Comparison of ENCODE assay signal across 8 cellular contexts in the genomic region with DNA sequence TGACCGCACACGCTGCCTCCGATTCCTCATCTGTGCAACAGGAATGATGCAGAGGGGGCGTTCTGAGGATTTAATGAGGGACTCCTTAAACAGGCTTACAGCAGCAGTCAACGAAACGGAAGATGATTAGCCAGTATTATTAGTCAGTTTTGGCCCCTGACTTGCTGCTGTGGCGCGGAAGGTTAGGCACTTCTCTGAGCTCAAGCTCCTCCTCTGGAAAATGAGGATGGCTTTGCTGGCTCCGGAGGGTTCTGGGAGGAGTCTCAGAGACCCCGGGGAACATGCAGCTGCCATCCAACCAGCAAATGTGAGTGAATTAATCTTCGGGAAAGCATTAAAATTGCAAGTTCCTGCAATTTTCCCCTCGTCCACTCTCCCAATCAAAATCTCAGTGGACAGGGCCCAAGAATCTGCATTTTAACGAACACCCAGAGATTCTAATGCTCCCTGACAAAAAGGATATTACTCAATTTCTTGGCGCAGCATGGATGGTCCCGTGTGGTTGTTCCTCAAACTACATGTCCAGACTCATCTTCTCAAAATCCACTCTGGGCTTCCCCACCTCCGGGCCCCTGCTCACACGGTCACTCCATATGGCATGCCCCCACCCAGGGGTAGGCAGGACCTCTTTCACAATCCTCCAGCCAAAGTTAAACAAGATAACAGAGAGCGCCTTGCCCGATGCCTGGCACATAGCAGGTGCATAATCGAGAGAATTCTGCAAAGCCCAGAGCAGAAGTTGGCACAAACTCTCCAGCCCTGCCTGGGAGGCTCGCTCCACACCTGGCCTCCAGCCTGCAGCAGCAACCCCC. TPM values are rescaled to one million over a fixed set of nuclear protein-coding genes. Genes with fewer than 3 reads are reported as not detected.
DNase-seq lines count a peak whose midpoint lies in the region; ATAC-seq and TF ChIP-seq lines count a peak whose summit lies in the region.

No MANE protein-coding gene starts in this region.

- peak overlapping the region; percentile 42 for H3K4me3 ChIP-seq in fibroblast of the aortic adventitia (ENCODE audit: low read depth, low read length)

- intact Hi-C loops in sciatic nerve (cut with DNase I): no loop called here

- H3K27ac Mint-ChIP-seq in T-cell: no peak overlapping the region

- peaks cover 26 to 32% (median 32%) of the 10 kb centered on the region in 3 donors for H3K4me1 Mint-ChIP-seq in T-cell

- no peak for TF ChIP-seq CTCF in fibroblast of the aortic adventitia (IDR thresholded peaks at IDR 0.05; ENCODE audit: insufficient read depth, low read length)

- H3K36me3 Mint-ChIP-seq in T-cell: no peaks in the 10 kb centered on the region

- no peaks in the 10 kb centered on the region for H3K9me3 Mint-ChIP-seq in T-cell

- H3K27me3 Mint-ChIP-seq in T-cell: peaks cover 47 to 69% of the 10 kb centered on the region in 2 donors

- DNase-seq in NCI-H82 (lab: John Stamatoyannopoulos, UW) (peak; percentile 41), NCI-H82 treated with DMSO at 0.1 percent for 48 hours (lab: John Stamatoyannopoulos, UW; ENCODE audit: unreplicated experiment) (no peak), T-cell (no peak), fibroblast of the aortic adventitia (ENCODE audit: low read depth) (peak; percentile 18), sciatic nerve (ENCODE audit: low spot score) (no peak), NCI-H1105 (lab: John Stamatoyannopoulos, UW) (no peak), erythroblast (lab: John Stamatoyannopoulos, UW) (no peak)

- ATAC-seq in T-cell (replicated peaks in 1 of 4): no peak
- peak; percentile 24 for ATAC-seq in sciatic nerve
- no peak for ATAC-seq in GM21390 (IDR thresholded peaks at IDR 0.05; ENCODE audit: unreplicated experiment)

- TF ChIP-seq POLR2A in erythroblast (IDR thresholded peaks at IDR 0.05; ENCODE audit: low read length): no peak

- CTCF ChIA-PET in T-cell (lab: Charles Lee): no interaction called here

- H3K4me3 Mint-ChIP-seq in T-cell: peak overlapping the region; percentile 79 to 93 (median 85)

- POLR2A ChIA-PET in T-cell (lab: Charles Lee): no interaction called here

RNA-seq across cellular contexts. Expression of a gene that starts 6.4 kb away (rescaled TPM):
- total RNA-seq in T-cell (under 1 TPM; 0.09 to 0.88 (median 0.70) TPM), fibroblast of the aortic adventitia (ENCODE audit: low replicate concordance) (0.18 and 0.33 TPM in 2 replicates), sciatic nerve (5.9 TPM)

Comparison
In these comparisons a context has a peak if more than half of its experiments do, and no peak if none do; other contexts are left out.
1. DNase-seq: peak in NCI-H82 (single experiment) and fibroblast of the aortic adventitia (single experiment); none in NCI-H82 treated with DMSO at 0.1 percent for 48 hours (single experiment), T-cell (0 of 34), sciatic nerve (single experiment), NCI-H1105 (single experiment) and erythroblast (0 of 2).